Comparison of ENCODE assay signal across 11 cellular contexts in the genomic region with DNA sequence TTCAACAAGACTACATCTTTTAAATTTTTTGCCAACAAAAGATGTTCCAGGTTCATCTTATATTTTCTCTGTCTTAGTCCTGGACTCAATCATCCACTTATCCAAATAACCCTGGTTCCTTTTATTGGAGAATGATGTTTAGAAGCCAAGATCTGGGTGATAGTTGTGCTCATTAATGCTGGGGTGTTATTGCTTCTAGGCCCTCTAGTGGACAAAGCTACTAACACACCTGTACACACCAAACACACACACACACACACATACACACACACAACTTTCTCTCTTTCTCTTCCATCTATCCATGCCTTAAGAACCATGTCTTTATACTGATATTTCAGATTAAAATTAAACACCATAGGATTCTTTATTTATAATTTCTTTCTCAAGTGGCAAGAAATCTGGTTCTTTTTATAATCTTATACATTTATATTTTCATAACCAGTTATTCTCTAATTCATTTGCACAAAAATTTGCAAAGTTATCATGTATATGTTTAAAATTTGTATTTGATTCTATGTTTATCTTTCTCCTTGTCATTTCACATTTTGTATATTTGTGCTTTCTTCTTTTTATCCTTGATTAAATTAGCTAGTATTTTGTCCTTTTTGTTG.
A peak's percentile ranks its signal among the peaks of the same experiment; 100 is the strongest.
DNase-seq lines count a peak whose midpoint lies in the region; ATAC-seq, FAIRE-seq and TF ChIP-seq lines count a peak whose summit lies in the region.
"Had no signal": no experiment of that assay in that cellular context is flagged by ENCODE, and none has a peak within 500 bp of the region (broad histone marks: within the 10 kb centered on the region; RNA-seq: fewer than 3 reads in every experiment).

No MANE protein-coding gene starts in this region.

- no peaks in the 10 kb centered on the region for H3K4me1 ChIP-seq in BE2C

- TF ChIP-seq CTCF in BE2C (IDR thresholded peaks at IDR 0.05; ENCODE audit: low read depth, low read length), result peak; percentile 76
- peak in 2 of 56 donors; percentile 9 to 10 for TF ChIP-seq CTCF in dorsolateral prefrontal cortex (IDR thresholded peaks at IDR 0.05 in 54 of 56, conservative IDR thresholded peaks at IDR 0.05 in 2 of 56; ENCODE audit: low read depth in 1 of 56, partially characterized antibody in 56 of 56)

- no peak overlapping the region for H3K4me3 ChIP-seq in BE2C (ENCODE audit: low read depth, low read length)
- H3K4me3 ChIP-seq in dorsolateral prefrontal cortex, result no peak overlapping the region

- FAIRE-seq in GM18507 (lab: Jason Lieb, UNC) (peak; percentile 46), frontal cortex (lab: Jason Lieb, UNC) (peak; percentile 62)

- DNase-seq in BE2C (no peak), GM18507 (ENCODE audit: extremely low spot score, insufficient read length, low read depth) (no peak), RPMI8226 (peak; percentile 44), frontal cortex (ENCODE audit: low spot score in 2 of 2) (no peak), dorsolateral prefrontal cortex (no peak), activated gamma-delta T cell treated with Interleukin-2 at 50 U/mL for 16 hours (no peak)
- DNase-seq in activated effector memory CD4-positive, alpha-beta T cell treated with Interleukin-2 at 50 U/mL for 16 hours, result no peak
- DNase-seq: aorta, kidney glomerular epithelial cell, NCI-H187 treated with DMSO at 0.1 percent for 48 hours had no signal

- H3K36me3 ChIP-seq in BE2C, result no peaks in the 10 kb centered on the region

- intact Hi-C loops in dorsolateral prefrontal cortex (cut with DNase I), result no loop called here

- no peaks in the 10 kb centered on the region for H3K9me3 ChIP-seq in BE2C

- no peak for ATAC-seq in HG03439 (IDR thresholded peaks at IDR 0.05; ENCODE audit: unreplicated experiment)

- H3K27me3 ChIP-seq in BE2C, result peaks cover 5% of the 10 kb centered on the region; the same call in 1 of the 2 replicates
- H3K27me3 ChIP-seq in dorsolateral prefrontal cortex, result peaks cover 0 to 18% (median 0%) of the 10 kb centered on the region in 45 donors

- H3K27ac ChIP-seq in dorsolateral prefrontal cortex, result no peak overlapping the region
